Comparison of ENCODE assay signal across 21 cellular contexts in genomic region chr11:44303401-44303938, GRCh38. TPM values are rescaled to one million over a fixed set of nuclear protein-coding genes. Genes with fewer than 3 reads are reported as not detected.
"Had no signal": no experiment of that assay in that cellular context is flagged by ENCODE, and none has a peak within 500 bp of the region (broad histone marks: within the 10 kb centered on the region; RNA-seq: fewer than 3 reads in every experiment).

No MANE protein-coding gene starts in this region.

- H3K9me3 ChIP-seq: colonic mucosa, gastrocnemius medialis, suprapubic skin, transverse colon, uterus had no signal

- H3K4me3 Mint-ChIP-seq: activated CD4-positive, alpha-beta T cell treated with anti-CD3 and anti-CD28 coated beads for 36 hours; central memory CD8-positive, alpha-beta T cell had no signal

- H3K27ac Mint-ChIP-seq: activated CD4-positive, alpha-beta T cell treated with anti-CD3 and anti-CD28 coated beads for 36 hours; brain; naive thymus-derived CD8-positive, alpha-beta T cell; stimulated activated naive CD8-positive, alpha-beta T cell treated with anti-CD3 and anti-CD28 coated beads, Interleukin-15, amount 100 ng/mL, for 72 hours had no signal

- H3K36me3 ChIP-seq: colonic mucosa, gastrocnemius medialis, suprapubic skin, transverse colon, uterus, WERI-Rb-1 had no signal

- H3K27ac ChIP-seq: colonic mucosa, gastrocnemius medialis, suprapubic skin, transverse colon, uterus, WERI-Rb-1 had no signal

- H3K9me3 Mint-ChIP-seq: central memory CD8-positive, alpha-beta T cell; naive thymus-derived CD8-positive, alpha-beta T cell; stimulated activated naive CD8-positive, alpha-beta T cell treated with anti-CD3 and anti-CD28 coated beads, Interleukin-15, amount 100 ng/mL, for 72 hours had no signal

- H3K36me3 Mint-ChIP-seq: brain; naive thymus-derived CD8-positive, alpha-beta T cell had no signal

- H3K4me3 ChIP-seq: colonic mucosa, transverse colon, uterus had no signal

- H3K4me1 ChIP-seq: uterus had no signal

- ATAC-seq: activated CD4-positive, alpha-beta T cell treated with anti-CD3 and anti-CD28 coated beads for 36 hours; gastrocnemius medialis; left ventricle myocardium superior; naive thymus-derived CD8-positive, alpha-beta T cell; stimulated activated naive CD8-positive, alpha-beta T cell treated with anti-CD3 and anti-CD28 coated beads, Interleukin-15, amount 100 ng/mL, for 72 hours had no signal

- DNase-seq: activated CD4-positive, alpha-beta T cell treated with anti-CD3 and anti-CD28 coated beads for 36 hours; activated CD4-positive, alpha-beta T cell treated with anti-CD3 and anti-CD28 coated beads, Interleukin-2, amount 50 U/mL, for 48 hours; activated gamma-delta T cell treated with Interleukin-2 at 50 U/mL for 16 hours; anterior cingulate cortex; colonic mucosa; gastrocnemius medialis; head of caudate nucleus; left ventricle myocardium superior; mesenchymal stem cell; naive thymus-derived CD8-positive, alpha-beta T cell; nucleus accumbens; stimulated activated CD4-positive, alpha-beta T cell treated with anti-CD3 and anti-CD28 coated beads, Interleukin-1b, Interleukin-23, amount 100 ng/mL, for 48 hours; stimulated activated naive CD8-positive, alpha-beta T cell treated with anti-CD3 and anti-CD28 coated beads, Interleukin-15, amount 100 ng/mL, for 72 hours; T-helper 2 cell; transverse colon; uterus; WERI-Rb-1 had no signal

RNA-seq across cellular contexts. Expression of gene ALX4, which starts 6.5 kb away (rescaled TPM):
- total RNA-seq: activated CD4-positive, alpha-beta T cell treated with anti-CD3 and anti-CD28 coated beads for 36 hours; colonic mucosa; naive thymus-derived CD8-positive, alpha-beta T cell; renal cortical epithelial cell; transverse colon had no signal
- polyA plus RNA-seq: naive thymus-derived CD8-positive, alpha-beta T cell had no signal
